ENCODE assay signal across 30 cellular contexts in the genomic region with DNA sequence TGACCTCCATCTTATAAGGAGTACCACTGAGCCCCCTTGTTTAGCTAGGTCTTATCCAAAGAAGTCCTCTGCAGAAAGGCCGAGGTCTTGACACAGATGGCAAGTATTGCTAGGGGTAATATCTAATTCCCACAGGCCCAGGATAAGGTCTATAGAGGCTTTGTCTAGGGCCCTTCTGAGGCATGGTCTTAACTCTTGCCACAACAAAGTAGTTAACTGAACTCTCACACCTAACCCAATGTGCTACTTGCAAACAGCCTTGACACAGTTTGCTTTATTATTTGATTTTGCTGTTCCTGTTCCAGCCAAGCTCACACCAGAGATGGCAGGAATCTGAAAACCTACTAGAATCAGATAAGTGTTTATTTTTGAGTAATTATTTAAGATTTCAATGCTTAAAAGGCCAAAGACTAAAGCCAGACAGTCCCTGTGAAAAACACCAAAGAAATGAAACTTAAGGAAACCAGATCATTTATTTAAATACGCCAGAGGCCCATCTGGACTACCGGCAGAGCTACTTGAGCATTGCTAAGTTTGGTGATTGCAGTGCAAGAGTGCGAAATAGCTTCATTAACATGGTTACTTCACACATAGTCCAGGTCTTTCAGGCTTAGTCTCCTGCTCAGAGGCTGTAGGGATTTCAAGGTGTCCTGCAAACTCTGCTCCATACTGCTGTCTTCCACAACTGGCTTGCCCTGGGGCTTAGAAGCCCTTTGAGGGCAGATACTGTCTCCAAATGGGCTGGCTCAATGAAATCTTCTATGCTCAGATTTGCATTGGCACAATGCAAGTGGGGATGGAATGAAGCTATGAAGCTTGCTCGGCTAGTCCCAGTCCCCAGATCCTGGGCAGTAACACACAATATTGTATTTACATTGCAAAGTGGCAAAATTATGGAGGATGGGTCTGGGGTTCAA. TPM values are rescaled to one million over a fixed set of nuclear protein-coding genes. Genes with fewer than 3 reads are reported as not detected.
DNase-seq lines count a peak whose midpoint lies in the region; ATAC-seq and TF ChIP-seq lines count a peak whose summit lies in the region.
"Had no signal": no experiment of that assay in that cellular context is flagged by ENCODE, and none has a peak within 500 bp of the region (broad histone marks: within the 10 kb centered on the region; RNA-seq: fewer than 3 reads in every experiment).

No MANE protein-coding gene starts in this region.

- H3K4me3 Mint-ChIP-seq in nephron, result no peak overlapping the region
- no peak overlapping the region for H3K4me3 Mint-ChIP-seq in WTC11
- H3K4me3 Mint-ChIP-seq: activated CD8-positive, alpha-beta T cell treated with anti-CD3 and anti-CD28 coated beads for 36 hours; CD14-positive monocyte had no signal

- H3K79me2 ChIP-seq in hepatocyte, result peaks cover 66% of the 10 kb centered on the region

- H3K4me2 ChIP-seq in hepatocyte, result peak overlapping the region; percentile 55

- no peaks in the 10 kb centered on the region for H3K36me3 Mint-ChIP-seq in nephron (ENCODE audit: low read depth)
- H3K36me3 Mint-ChIP-seq in WTC11, result no peaks in the 10 kb centered on the region
- H3K36me3 Mint-ChIP-seq: CD14-positive monocyte had no signal

- H3K27ac Mint-ChIP-seq in nephron (peak overlapping the region; percentile 82 to 88 (median 86)), WTC11 (no peak overlapping the region)

- H4K20me1 ChIP-seq in hepatocyte (ENCODE audit: insufficient read depth, poor library complexity, severe bottlenecking), result no peaks in the 10 kb centered on the region

- POLR2A ChIA-PET in WTC11 (lab: Charles Lee), result interaction anchor here (0.6 to 1.2 kb wide), 2 partner anchors 9 to 1762 kb away, joined by 3 to 4 read pairs; no protein-coding TSS in a partner anchor

- ATAC-seq in WTC11, result no peak
- ATAC-seq in HG02623 (IDR thresholded peaks at IDR 0.05; ENCODE audit: unreplicated experiment), result no peak
- ATAC-seq: activated CD8-positive, alpha-beta T cell treated with anti-CD3 and anti-CD28 coated beads for 36 hours had no signal

- CTCF ChIA-PET in WTC11 (lab: Charles Lee), result no interaction called here

- H3K4me1 ChIP-seq in hepatocyte (ENCODE audit: insufficient read depth), result peaks cover 86% of the 10 kb centered on the region

- H3K9me3 ChIP-seq in hepatocyte (ENCODE audit: low read depth), result no peaks in the 10 kb centered on the region
- H3K9me3 ChIP-seq: adrenal gland, neutrophil had no signal

- peak; percentile 32 for DNase-seq in ELF-1 (ENCODE audit: low read depth, low spot score)
- DNase-seq in hepatocyte (ENCODE audit: low spot score), result no peak
- no peak for DNase-seq in stimulated activated CD4-positive, alpha-beta T cell treated with anti-CD3 and anti-CD28 coated beads, Interleukin-4, amount 100 ng/mL, for 4 hours
- DNase-seq in WTC11 (ENCODE audit: low spot score), result no peak
- no peak for DNase-seq in stimulated activated CD4-positive, alpha-beta T cell treated with anti-CD3 and anti-CD28 coated beads, Interleukin-4, amount 100 ng/mL, for 24 hours
- DNase-seq: activated CD4-positive, CD25-positive, alpha-beta regulatory T cell; activated CD8-positive, alpha-beta T cell treated with anti-CD3 and anti-CD28 coated beads for 36 hours; activated gamma-delta T cell treated with Interleukin-2 at 50 U/mL for 16 hours; activated T-cell treated with anti-CD3 and anti-CD28 coated beads for 4 hours; adrenal gland; GDM1; Kasumi-1; left colon; NCI-H1092; NCI-H1930; NCI-H69; retina; RPMI8226; T1000; trophoblast cell had no signal

- peaks cover 4% of the 10 kb centered on the region for H3K27me3 Mint-ChIP-seq in nephron (ENCODE audit: low read depth)
- no peaks in the 10 kb centered on the region for H3K27me3 Mint-ChIP-seq in WTC11 (ENCODE audit: low read depth)
- H3K27me3 Mint-ChIP-seq: activated CD8-positive, alpha-beta T cell treated with anti-CD3 and anti-CD28 coated beads for 36 hours had no signal

- no peak for TF ChIP-seq CTCF in 22Rv1 (IDR thresholded peaks at IDR 0.05)
- TF ChIP-seq CTCF in hepatocyte (IDR thresholded peaks at IDR 0.05; ENCODE audit: poor library complexity), result no peak
- TF ChIP-seq CTCF in nephron (IDR thresholded peaks at IDR 0.05; ENCODE audit: unreplicated experiment in 3 of 3), result no peak
- no peak for TF ChIP-seq CTCF in WTC11 (IDR thresholded peaks at IDR 0.05)

- H3K4me1 Mint-ChIP-seq in nephron (peaks cover 43% of the 10 kb centered on the region), WTC11 (peaks cover 43% of the 10 kb centered on the region)

- H3K9me3 Mint-ChIP-seq in nephron, result no peaks in the 10 kb centered on the region
- H3K9me3 Mint-ChIP-seq in WTC11, result no peaks in the 10 kb centered on the region
- H3K9me3 Mint-ChIP-seq: activated CD8-positive, alpha-beta T cell treated with anti-CD3 and anti-CD28 coated beads for 36 hours had no signal

- no peaks in the 10 kb centered on the region for H3K27me3 ChIP-seq in hepatocyte
- H3K27me3 ChIP-seq: adrenal gland, cardiac muscle cell, neutrophil had no signal

- peak overlapping the region; percentile 99 for H3K27ac ChIP-seq in 22Rv1
- H3K27ac ChIP-seq in hepatocyte, result peak overlapping the region; percentile 87
- H3K27ac ChIP-seq: adrenal gland, cardiac muscle cell, neutrophil, SK-N-MC had no signal

- no peak overlapping the region for H2AFZ ChIP-seq in hepatocyte

- H3K9me2 ChIP-seq in hepatocyte (replicated peaks; ENCODE audit: insufficient read depth), result no peaks in the 10 kb centered on the region

- H3K36me3 ChIP-seq in hepatocyte (replicated peaks; ENCODE audit: insufficient read depth, low read depth), result no peaks in the 10 kb centered on the region
- H3K36me3 ChIP-seq: adrenal gland, cardiac muscle cell, neutrophil had no signal

- no peak overlapping the region for H3K4me3 ChIP-seq in hepatocyte
- H3K4me3 ChIP-seq: adrenal gland, cardiac muscle cell, SK-N-MC had no signal

- WGBS in hepatocyte (ENCODE audit: low lambda C conversion rate, missing lambda C conversion rate), result 87% methylated on average over 5 of the region's 5 CpGs

TF ChIP-seq in WTC11, 78 proteins besides CTCF, POLR2A, EP300 and RAD21 (continues in another document):
- no peak for TF ChIP-seq ELF4 (CRISPR knock-in tag; IDR thresholded peaks at IDR 0.05; ENCODE audit: low read depth)
- TF ChIP-seq, protein P1, sequence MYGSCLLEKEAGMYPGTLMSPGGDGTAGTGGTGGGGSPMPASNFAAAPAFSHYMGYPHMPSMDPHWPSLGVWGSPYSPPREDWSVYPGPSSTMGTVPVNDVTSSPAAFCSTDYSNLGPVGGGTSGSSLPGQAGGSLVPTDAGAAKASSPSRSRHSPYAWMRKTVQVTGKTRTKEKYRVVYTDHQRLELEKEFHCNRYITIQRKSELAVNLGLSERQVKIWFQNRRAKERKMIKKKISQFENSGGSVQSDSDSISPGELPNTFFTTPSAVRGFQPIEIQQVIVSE (CRISPR knock-in tag; IDR thresholded peaks at IDR 0.05; ENCODE audit: borderline replicate concordance), result no peak
- no peak for TF ChIP-seq MYBL2 (CRISPR knock-in tag; IDR thresholded peaks at IDR 0.05)
- TF ChIP-seq, protein P2, sequence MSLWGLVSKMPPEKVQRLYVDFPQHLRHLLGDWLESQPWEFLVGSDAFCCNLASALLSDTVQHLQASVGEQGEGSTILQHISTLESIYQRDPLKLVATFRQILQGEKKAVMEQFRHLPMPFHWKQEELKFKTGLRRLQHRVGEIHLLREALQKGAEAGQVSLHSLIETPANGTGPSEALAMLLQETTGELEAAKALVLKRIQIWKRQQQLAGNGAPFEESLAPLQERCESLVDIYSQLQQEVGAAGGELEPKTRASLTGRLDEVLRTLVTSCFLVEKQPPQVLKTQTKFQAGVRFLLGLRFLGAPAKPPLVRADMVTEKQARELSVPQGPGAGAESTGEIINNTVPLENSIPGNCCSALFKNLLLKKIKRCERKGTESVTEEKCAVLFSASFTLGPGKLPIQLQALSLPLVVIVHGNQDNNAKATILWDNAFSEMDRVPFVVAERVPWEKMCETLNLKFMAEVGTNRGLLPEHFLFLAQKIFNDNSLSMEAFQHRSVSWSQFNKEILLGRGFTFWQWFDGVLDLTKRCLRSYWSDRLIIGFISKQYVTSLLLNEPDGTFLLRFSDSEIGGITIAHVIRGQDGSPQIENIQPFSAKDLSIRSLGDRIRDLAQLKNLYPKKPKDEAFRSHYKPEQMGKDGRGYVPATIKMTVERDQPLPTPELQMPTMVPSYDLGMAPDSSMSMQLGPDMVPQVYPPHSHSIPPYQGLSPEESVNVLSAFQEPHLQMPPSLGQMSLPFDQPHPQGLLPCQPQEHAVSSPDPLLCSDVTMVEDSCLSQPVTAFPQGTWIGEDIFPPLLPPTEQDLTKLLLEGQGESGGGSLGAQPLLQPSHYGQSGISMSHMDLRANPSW (CRISPR knock-in tag; conservative IDR thresholded peaks at IDR 0.05; ENCODE audit: low read depth), result no peak
- TF ChIP-seq SMAD3 (CRISPR knock-in tag; IDR thresholded peaks at IDR 0.05; ENCODE audit: borderline replicate concordance), result no peak
- TF ChIP-seq ZNF317 (CRISPR knock-in tag; IDR thresholded peaks at IDR 0.05; ENCODE audit: borderline replicate concordance, low read depth), result no peak
- TF ChIP-seq AR (CRISPR knock-in tag; IDR thresholded peaks at IDR 0.05), result no peak
- TF ChIP-seq TEAD4 (CRISPR knock-in tag; IDR thresholded peaks at IDR 0.05), result no peak

RNA-seq across cellular contexts. Expression of gene SUPT4H1, which starts 28.5 kb away (rescaled TPM):
- total RNA-seq in hepatocyte (54.5 and 62.1 TPM in 2 replicates), WTC11 (2021) (85.5 to 91.1 TPM (median 89.3 TPM) in 3 replicates)
- 91.3 and 108 TPM in 2 replicates for polyA plus RNA-seq in hepatocyte

RNA-seq across cellular contexts. Expression of gene RNF43, which starts 36.9 kb away (rescaled TPM):
- total RNA-seq in hepatocyte (6.5 and 10.1 TPM in 2 replicates), WTC11 (2021) (3.2 to 3.6 TPM (median 3.5 TPM) in 3 replicates)
- 7.9 and 12.4 TPM in 2 replicates for polyA plus RNA-seq in hepatocyte
- total RNA-seq: dermis microvascular lymphatic vessel endothelial cell, endothelial cell of umbilical vein had no signal
- polyA plus RNA-seq: AG04450, endothelial cell of umbilical vein had no signal

RNA-seq across cellular contexts. Expression of gene TSPOAP1, which starts 51.9 kb away (rescaled TPM):
- total RNA-seq in hepatocyte (10.0 and 15.4 TPM in 2 replicates), WTC11 (2021) (10.9 to 19.0 TPM (median 16.4 TPM) in 3 replicates)
- polyA plus RNA-seq in hepatocyte, result 17.8 and 19.0 TPM in 2 replicates
- total RNA-seq: dermis microvascular lymphatic vessel endothelial cell, endothelial cell of umbilical vein had no signal
- polyA plus RNA-seq: endothelial cell of umbilical vein had no signal
